Comparison of ENCODE assay signal across 26 cellular contexts in the genomic region with DNA sequence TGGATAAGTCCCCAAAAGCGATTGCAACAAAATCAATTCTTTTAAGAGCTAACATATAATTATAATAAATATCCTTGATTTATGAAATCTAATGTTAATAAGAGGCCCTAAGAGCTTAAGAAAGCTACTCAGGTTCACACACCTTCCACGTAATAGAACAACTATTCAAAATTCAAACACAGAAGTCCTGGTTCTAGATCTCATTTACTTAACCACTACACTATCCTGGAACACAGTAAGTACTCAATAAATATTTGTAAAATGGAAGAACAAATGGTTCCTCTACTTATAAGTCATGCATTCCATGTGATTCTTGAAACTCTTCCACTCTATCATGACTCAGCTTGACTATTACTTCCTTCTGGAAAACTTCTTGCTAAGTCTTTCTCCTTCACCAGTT.
"Had no signal": no experiment of that assay in that cellular context is flagged by ENCODE, and none has a peak within 500 bp of the region (broad histone marks: within the 10 kb centered on the region; RNA-seq: fewer than 3 reads in every experiment).

No MANE protein-coding gene starts in this region.

- H3K27ac ChIP-seq: dorsolateral prefrontal cortex, epithelial cell of prostate, foreskin keratinocyte, gastroesophageal sphincter, heart left ventricle, hepatocyte, ovary, right lobe of liver, thoracic aorta, transverse colon, vagina had no signal

- H3K27me3 Mint-ChIP-seq: memory B cell; stimulated activated naive B cell treated with anti-CD40 and anti-IgM and Interleukin-4, amounts not matched to agents 10 μg/mL and 1 μg/mL and 100 μg/mL, for 72 hours; stimulated activated naive CD8-positive, alpha-beta T cell treated with anti-CD3 and anti-CD28 coated beads, Interleukin-15, Interleukin-2, amounts not matched to agents 100 ng/mL and 50 ng/mL, for 24 hours had no signal

- H3K4me3 ChIP-seq: dorsolateral prefrontal cortex, gastroesophageal sphincter, heart left ventricle, hepatocyte, lung, ovary, right lobe of liver, thoracic aorta, transverse colon, vagina had no signal

- H3K4me3 Mint-ChIP-seq: memory B cell; natural killer cell; stimulated activated naive B cell treated with anti-CD40 and anti-IgM and Interleukin-4, amounts not matched to agents 10 μg/mL and 1 μg/mL and 100 μg/mL, for 72 hours; stimulated activated naive CD8-positive, alpha-beta T cell treated with anti-CD3 and anti-CD28 coated beads, Interleukin-15, Interleukin-2, amounts not matched to agents 100 ng/mL and 50 ng/mL, for 24 hours had no signal

- ATAC-seq: esophagus mucosa; foreskin keratinocyte; gastroesophageal sphincter; heart left ventricle; left colon; left ventricle myocardium superior; natural killer cell; right lobe of liver; stimulated activated naive B cell treated with anti-CD40 and anti-IgM and Interleukin-4, amounts not matched to agents 10 μg/mL and 1 μg/mL and 100 μg/mL, for 72 hours had no signal

- H3K9me3 Mint-ChIP-seq: stimulated activated naive B cell treated with anti-CD40 and anti-IgM and Interleukin-4, amounts not matched to agents 10 μg/mL and 1 μg/mL and 100 μg/mL, for 72 hours; stimulated activated naive CD8-positive, alpha-beta T cell treated with anti-CD3 and anti-CD28 coated beads, Interleukin-15, Interleukin-2, amounts not matched to agents 100 ng/mL and 50 ng/mL, for 24 hours had no signal

- H3K27me3 ChIP-seq: dorsolateral prefrontal cortex, foreskin keratinocyte, gastroesophageal sphincter, heart left ventricle, hepatocyte, ovary, right lobe of liver, transverse colon, vagina had no signal

- H3K27ac Mint-ChIP-seq: memory B cell; natural killer cell; stimulated activated naive B cell treated with anti-CD40 and anti-IgM and Interleukin-4, amounts not matched to agents 10 μg/mL and 1 μg/mL and 100 μg/mL, for 72 hours; stimulated activated naive CD8-positive, alpha-beta T cell treated with anti-CD3 and anti-CD28 coated beads, Interleukin-15, Interleukin-2, amounts not matched to agents 100 ng/mL and 50 ng/mL, for 24 hours had no signal

- DNase-seq: dorsolateral prefrontal cortex; effector CD4-positive, alpha-beta T cell; heart left ventricle; left colon; left ventricle myocardium superior; natural killer cell; occipital lobe; ovary; right lobe of liver; small intestine; stimulated activated CD4-positive, alpha-beta T cell treated with anti-CD3 and anti-CD28 coated beads, Interleukin-15, amount 100 ng/mL, for 24 hours; stimulated activated CD4-positive, alpha-beta T cell treated with anti-CD3 and anti-CD28 coated beads, Interleukin-2, amount 100 ng/mL, for 48 hours; stimulated activated naive B cell treated with anti-CD40 and anti-IgM and Interleukin-4, amounts not matched to agents 10 μg/mL and 1 μg/mL and 100 μg/mL, for 72 hours; transverse colon had no signal

- FAIRE-seq: colon, islet of Langerhans, small intestine had no signal

- H3K4me1 Mint-ChIP-seq: memory B cell; natural killer cell; stimulated activated naive B cell treated with anti-CD40 and anti-IgM and Interleukin-4, amounts not matched to agents 10 μg/mL and 1 μg/mL and 100 μg/mL, for 72 hours had no signal

- H3K4me1 ChIP-seq: foreskin keratinocyte, heart left ventricle, right lobe of liver, transverse colon, vagina had no signal

- H3K36me3 Mint-ChIP-seq: memory B cell; natural killer cell; stimulated activated naive B cell treated with anti-CD40 and anti-IgM and Interleukin-4, amounts not matched to agents 10 μg/mL and 1 μg/mL and 100 μg/mL, for 72 hours had no signal

- H3K36me3 ChIP-seq: gastroesophageal sphincter, heart left ventricle, ovary, right lobe of liver, thoracic aorta, transverse colon, vagina had no signal

- H3K9me3 ChIP-seq: gastroesophageal sphincter, heart left ventricle, ovary, right lobe of liver, thoracic aorta, transverse colon, vagina had no signal
